In the genomic region with DNA sequence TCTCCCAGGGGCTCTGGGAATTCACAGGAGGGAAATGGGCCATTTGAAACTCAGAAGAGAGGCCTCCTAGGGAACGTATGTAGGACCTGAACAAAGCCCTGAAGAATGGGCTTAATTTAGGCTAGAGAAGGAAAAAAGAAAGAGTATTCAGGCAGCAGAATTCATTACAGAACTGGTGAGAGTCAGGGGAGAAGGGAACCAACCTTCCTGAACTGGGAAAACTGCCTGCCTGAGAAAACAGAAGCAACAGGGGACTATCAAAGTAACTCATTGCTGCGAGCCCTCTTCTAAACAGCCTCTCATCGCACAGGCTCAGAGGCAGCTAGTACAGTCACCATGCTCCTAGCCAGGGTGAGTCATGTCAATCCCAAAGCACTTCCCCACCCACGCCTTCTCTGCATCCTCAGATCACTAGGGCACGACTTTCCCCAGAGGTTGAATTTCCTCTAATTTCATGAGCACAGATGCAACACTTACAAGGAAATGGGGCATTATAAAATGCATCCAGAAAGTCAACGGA, we compare ENCODE assay signal across 9 cellular contexts.
DNase-seq lines count a peak whose midpoint lies in the region; ATAC-seq and TF ChIP-seq lines count a peak whose summit lies in the region.
"Had no signal": no experiment of that assay in that cellular context is flagged by ENCODE, and none has a peak within 500 bp of the region (broad histone marks: within the 10 kb centered on the region; RNA-seq: fewer than 3 reads in every experiment).

No MANE protein-coding gene starts in this region.

- DNase-seq in GM04503 (ENCODE audit: low read depth) (peak; percentile 83), NCI-H69 (lab: John Stamatoyannopoulos, UW) (peak; percentile 59), caudate nucleus (lab: John Stamatoyannopoulos, UW) (peak in 42 of 61 donors; percentile 4 to 88 (median 36)), lower leg skin (ENCODE audit: low spot score in 2 of 2) (peak; percentile 81 to 90), GM19238 (ENCODE audit: insufficient read length, low spot score) (no peak), DMS114 treated with DMSO at 0.1 percent for 48 hours (lab: John Stamatoyannopoulos, UW; ENCODE audit: unreplicated experiment) (no peak)

- no peak overlapping the region for H3K27ac ChIP-seq in HEK293 (ENCODE audit: extremely low read depth, low read depth, low read length)
- no peak overlapping the region for H3K27ac ChIP-seq in caudate nucleus (ENCODE audit: low read depth, low read length)
- H3K27ac ChIP-seq: VCaP had no signal

- TF ChIP-seq CTCF in HEK293 (tag by site-specific recombination; IDR thresholded peaks at IDR 0.05) (no peak), lower leg skin (IDR thresholded peaks at IDR 0.05) (no peak)

- CTCF ChIA-PET in HEK293 (lab: Yijun Ruan, JAX), result no interaction called here

- TF ChIP-seq POLR2A in lower leg skin (IDR thresholded peaks at IDR 0.05), result no peak

- H3K4me3 ChIP-seq in HEK293 (ENCODE audit: low read depth, low read length), result no peak overlapping the region
- H3K4me3 ChIP-seq in lower leg skin (ENCODE audit: low read depth, poor library complexity, severe bottlenecking), result no peak overlapping the region

- no peaks in the 10 kb centered on the region for H3K9me3 ChIP-seq in HEK293 (ENCODE audit: control insufficient read depth, insufficient read depth, low read depth, low read length)

- intact Hi-C loops in lower leg skin (cut with DNase I; ENCODE audit: low total_unique reads), result no loop called here

- H3K36me3 ChIP-seq in HEK293 (ENCODE audit: control insufficient read depth in 2 of 2, insufficient read depth in 1 of 2, low read length in 2 of 2), result no peaks in the 10 kb centered on the region

- 5 to 7% methylated on average over 6 of the region's 6 CpGs for WGBS in lower leg skin, 2 donors

- no peak for ATAC-seq in GM19455 (IDR thresholded peaks at IDR 0.05; ENCODE audit: unreplicated experiment)

- H3K4me1 ChIP-seq in HEK293 (ENCODE audit: control insufficient read depth, insufficient read depth, low read length), result peaks cover 4% of the 10 kb centered on the region; the same call in 1 of the 2 replicates

- POLR2A ChIA-PET in HEK293 (lab: Yijun Ruan, JAX), result interaction anchor here (0.6 kb wide), 2 partner anchors 9 to 21 kb away, joined by 3 to 6 read pairs; no protein-coding TSS in a partner anchor

TF ChIP-seq in HEK293, 187 proteins besides CTCF, POLR2A, EP300 and RAD21 (continues in another document):
- TF ChIP-seq BCL11A (tag by site-specific recombination; IDR thresholded peaks at IDR 0.05; ENCODE audit: low read depth), result no peak
- TF ChIP-seq ZSCAN23 (tag by site-specific recombination; IDR thresholded peaks at IDR 0.05), result no peak
- TF ChIP-seq ZNF132 (tag by site-specific recombination; IDR thresholded peaks at IDR 0.05; ENCODE audit: borderline replicate concordance), result no peak
- TF ChIP-seq, protein P1, sequence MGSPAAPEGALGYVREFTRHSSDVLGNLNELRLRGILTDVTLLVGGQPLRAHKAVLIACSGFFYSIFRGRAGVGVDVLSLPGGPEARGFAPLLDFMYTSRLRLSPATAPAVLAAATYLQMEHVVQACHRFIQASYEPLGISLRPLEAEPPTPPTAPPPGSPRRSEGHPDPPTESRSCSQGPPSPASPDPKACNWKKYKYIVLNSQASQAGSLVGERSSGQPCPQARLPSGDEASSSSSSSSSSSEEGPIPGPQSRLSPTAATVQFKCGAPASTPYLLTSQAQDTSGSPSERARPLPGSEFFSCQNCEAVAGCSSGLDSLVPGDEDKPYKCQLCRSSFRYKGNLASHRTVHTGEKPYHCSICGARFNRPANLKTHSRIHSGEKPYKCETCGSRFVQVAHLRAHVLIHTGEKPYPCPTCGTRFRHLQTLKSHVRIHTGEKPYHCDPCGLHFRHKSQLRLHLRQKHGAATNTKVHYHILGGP (tag by site-specific recombination; IDR thresholded peaks at IDR 0.05), result no peak
- TF ChIP-seq PRDM1 (tag by site-specific recombination; IDR thresholded peaks at IDR 0.05), result peak; percentile 90
- TF ChIP-seq ZFHX2 (tag by site-specific recombination; conservative IDR thresholded peaks at IDR 0.05), result peak; percentile 89
- peak; percentile 38; the same call in 1 of the 2 replicates for TF ChIP-seq ZNF600 (tag by site-specific recombination; IDR thresholded peaks at IDR 0.05)
- no peak for TF ChIP-seq SP2 (tag by site-specific recombination; IDR thresholded peaks at IDR 0.05)
- TF ChIP-seq ZNF2 (tag by site-specific recombination; IDR thresholded peaks at IDR 0.05), result 0 out of 2 replicates have a peak, but pooled peaks have one; percentile 27
- TF ChIP-seq ZNF184 (tag by site-specific recombination; IDR thresholded peaks at IDR 0.05), result peak; percentile 74
- no peak for TF ChIP-seq ZBTB21 (tag by site-specific recombination; IDR thresholded peaks at IDR 0.05)
- no peak for TF ChIP-seq ZNF148 (tag by site-specific recombination; IDR thresholded peaks at IDR 0.05; ENCODE audit: borderline replicate concordance)
- TF ChIP-seq ZBTB10 (tag by site-specific recombination; IDR thresholded peaks at IDR 0.05), result no peak
- no peak for TF ChIP-seq ZNF776 (tag by site-specific recombination; IDR thresholded peaks at IDR 0.05; ENCODE audit: borderline replicate concordance)
- TF ChIP-seq ZBTB20 (tag by site-specific recombination; IDR thresholded peaks at IDR 0.05), result 0 out of 2 replicates have a peak, but pooled peaks have one; percentile 20
- TF ChIP-seq ZNF239 (tag by site-specific recombination; IDR thresholded peaks at IDR 0.05), result no peak
- no peak for TF ChIP-seq ZNF830 (tag by site-specific recombination; IDR thresholded peaks at IDR 0.05; ENCODE audit: low read depth)
- TF ChIP-seq HOXD13 (CRISPR knock-in tag; IDR thresholded peaks at IDR 0.05; ENCODE audit: borderline replicate concordance), result no peak
- TF ChIP-seq SETDB1 (IDR thresholded peaks at IDR 0.05; ENCODE audit: insufficient read length, low read length), result no peak
- no peak for TF ChIP-seq ZNF510 (tag by site-specific recombination; IDR thresholded peaks at IDR 0.05; ENCODE audit: insufficient replicate concordance)
- no peak for TF ChIP-seq ZNF175 (tag by site-specific recombination; IDR thresholded peaks at IDR 0.05)
- no peak for TF ChIP-seq ZNF610 (tag by site-specific recombination; IDR thresholded peaks at IDR 0.05; ENCODE audit: borderline replicate concordance)
- no peak for TF ChIP-seq GLI4 (tag by site-specific recombination; IDR thresholded peaks at IDR 0.05)
- TF ChIP-seq ZNF561 (tag by site-specific recombination; IDR thresholded peaks at IDR 0.05; ENCODE audit: borderline replicate concordance), result no peak
- TF ChIP-seq SCRT2 (tag by site-specific recombination; IDR thresholded peaks at IDR 0.05), result peak; percentile 96
- TF ChIP-seq ZBTB1 (tag by site-specific recombination; IDR thresholded peaks at IDR 0.05), result no peak
- TF ChIP-seq OSR2 (tag by site-specific recombination; IDR thresholded peaks at IDR 0.05), result no peak
- no peak for TF ChIP-seq ZNF529 (tag by site-specific recombination; IDR thresholded peaks at IDR 0.05; ENCODE audit: insufficient replicate concordance)
- no peak for TF ChIP-seq ZNF133 (tag by site-specific recombination; IDR thresholded peaks at IDR 0.05)
- no peak for TF ChIP-seq GLIS2 (tag by site-specific recombination; IDR thresholded peaks at IDR 0.05)

Comparison
In these comparisons a context has a peak if more than half of its experiments do, and no peak if none do; other contexts are left out.
1. DNase-seq: peak in GM04503 (single experiment), NCI-H69 (single experiment), caudate nucleus (42 of 61) and lower leg skin (2 of 2); none in GM19238 (single experiment) and DMS114 treated with DMSO at 0.1 percent for 48 hours (single experiment).